ENCODE assay signal across 11 cellular contexts in the genomic region with DNA sequence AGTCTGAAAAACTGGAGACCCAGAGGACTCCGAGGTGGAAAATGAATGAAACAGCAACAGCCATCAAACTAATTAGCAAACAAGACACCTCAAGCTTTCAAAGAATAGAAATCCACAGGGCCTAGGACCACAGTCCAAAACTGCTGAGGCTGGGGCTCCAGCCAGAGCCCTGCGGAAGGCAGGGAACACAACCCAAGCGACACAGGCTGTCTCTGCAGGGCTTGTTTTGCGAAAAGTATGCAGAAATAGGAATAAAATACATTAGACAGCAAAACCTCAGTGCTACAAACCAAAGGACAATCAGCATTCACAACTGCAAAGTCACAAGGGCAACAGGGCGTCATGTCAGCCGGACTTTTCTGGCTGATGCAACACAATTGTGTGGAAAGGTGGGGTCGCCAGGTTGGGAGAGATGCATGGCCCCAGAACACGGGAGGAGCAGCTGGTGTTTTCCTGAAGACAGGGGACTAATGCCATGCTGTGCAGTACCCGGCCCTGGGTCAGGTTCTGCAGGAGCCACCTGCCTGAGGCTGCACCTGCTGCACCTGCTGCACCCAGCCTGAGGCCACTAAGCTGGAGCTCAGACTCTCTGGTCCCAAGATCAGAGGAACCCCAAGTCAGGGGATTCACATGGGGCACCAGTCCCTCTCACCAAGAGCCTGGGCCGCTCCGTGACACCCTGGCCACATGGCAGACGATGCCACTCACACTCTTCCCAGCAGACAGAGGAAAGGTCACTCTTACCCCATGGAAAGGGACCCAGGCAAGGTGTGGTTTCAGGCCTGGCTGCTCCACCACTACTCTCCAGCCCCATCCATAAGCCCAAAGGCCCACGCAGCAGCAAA.
DNase-seq lines count a peak whose midpoint lies in the region; ATAC-seq and TF ChIP-seq lines count a peak whose summit lies in the region.
"Had no signal": no experiment of that assay in that cellular context is flagged by ENCODE, and none has a peak within 500 bp of the region (broad histone marks: within the 10 kb centered on the region; RNA-seq: fewer than 3 reads in every experiment).

No MANE protein-coding gene starts in this region.

- H3K4me1 ChIP-seq in esophagus squamous epithelium (peaks cover 0 to 36% (median 17%) of the 10 kb centered on the region in 3 donors), neural progenitor cell (peaks cover 35% of the 10 kb centered on the region)
- H3K4me1 ChIP-seq: adrenal gland had no signal

- H3K36me3 Mint-ChIP-seq in neural progenitor cell (peaks cover 12% of the 10 kb centered on the region), T-cell (peaks cover 7% of the 10 kb centered on the region)
- H3K36me3 Mint-ChIP-seq in activated CD8-positive, alpha-beta memory T cell treated with anti-CD3 and anti-CD28 coated beads, Interleukin-2, amount 10 ng/mL, durations not matched to agents 7 days and 5 days, result peaks cover 1% of the 10 kb centered on the region

- DNase-seq in COLO668 (lab: John Stamatoyannopoulos, UW; ENCODE audit: unreplicated experiment), result peak; percentile 90
- peak; percentile 31 for DNase-seq in NCI-H345 treated with DMSO at 0.1 percent for 48 hours (lab: John Stamatoyannopoulos, UW; ENCODE audit: unreplicated experiment)
- DNase-seq in esophagus squamous epithelium (lab: John Stamatoyannopoulos, UW), result no peak
- DNase-seq in neural progenitor cell (ENCODE audit: low spot score), result no peak
- no peak for DNase-seq in T-cell
- no peak for DNase-seq in activated CD8-positive, alpha-beta memory T cell treated with anti-CD3 and anti-CD28 coated beads, Interleukin-2, amount 10 ng/mL, durations not matched to agents 7 days and 5 days
- DNase-seq: CD4-positive, CD25-positive, alpha-beta regulatory T cell; naive B cell had no signal

- POLR2A ChIA-PET in T-cell (lab: Charles Lee), result no interaction called here

- TF ChIP-seq CTCF in esophagus squamous epithelium (IDR thresholded peaks at IDR 0.05) (no peak), neural progenitor cell (IDR thresholded peaks at IDR 0.05) (no peak)

- H3K27me3 ChIP-seq in esophagus squamous epithelium, result no peaks in the 10 kb centered on the region
- H3K27me3 ChIP-seq in neural progenitor cell, result no peaks in the 10 kb centered on the region
- H3K27me3 ChIP-seq: adrenal gland had no signal

- peaks cover 7% of the 10 kb centered on the region for H4K20me1 ChIP-seq in neural progenitor cell (ENCODE audit: low read depth)

- H3K9me3 Mint-ChIP-seq in neural progenitor cell (no peaks in the 10 kb centered on the region), T-cell (no peaks in the 10 kb centered on the region)
- no peaks in the 10 kb centered on the region for H3K9me3 Mint-ChIP-seq in activated CD8-positive, alpha-beta memory T cell treated with anti-CD3 and anti-CD28 coated beads, Interleukin-2, amount 10 ng/mL, durations not matched to agents 7 days and 5 days (ENCODE audit: low read depth)
- H3K9me3 Mint-ChIP-seq: CD4-positive, CD25-positive, alpha-beta regulatory T cell; naive B cell had no signal

- H3K36me3 ChIP-seq in esophagus squamous epithelium (peaks cover 0 to 8% (median 0%) of the 10 kb centered on the region in 3 donors), neural progenitor cell (no peaks in the 10 kb centered on the region)
- H3K36me3 ChIP-seq: adrenal gland had no signal

- intact Hi-C loops in esophagus squamous epithelium (cut with DNase I), result no loop called here

- H3K27ac ChIP-seq in esophagus squamous epithelium (peak overlapping the region in 3 of 4 donors; percentile 50 to 81 (median 77)), neural progenitor cell (peak overlapping the region; percentile 60)

- H3K4me3 ChIP-seq in esophagus squamous epithelium (no peak overlapping the region), neural progenitor cell (no peak overlapping the region)
- H3K4me3 ChIP-seq: adrenal gland had no signal

- ATAC-seq in HG03045 (IDR thresholded peaks at IDR 0.05; ENCODE audit: unreplicated experiment) (no peak), T-cell (replicated peaks in 1 of 4) (no peak), GM19397 (IDR thresholded peaks at IDR 0.05; ENCODE audit: unreplicated experiment) (no peak)
- no peak for ATAC-seq in activated CD8-positive, alpha-beta memory T cell treated with anti-CD3 and anti-CD28 coated beads, Interleukin-2, amount 10 ng/mL, durations not matched to agents 7 days and 5 days

- CTCF ChIA-PET in T-cell (lab: Charles Lee), result no interaction called here
- CTCF ChIA-PET in activated CD8-positive, alpha-beta memory T cell treated with anti-CD3 and anti-CD28 coated beads, Interleukin-2, amount 10 ng/mL, durations not matched to agents 7 days and 5 days (lab: Charles Lee), result no interaction called here

- peaks cover 26% of the 10 kb centered on the region for H3F3A ChIP-seq in neural progenitor cell (ENCODE audit: low read depth)

- H3K79me2 ChIP-seq in neural progenitor cell (ENCODE audit: low read depth), result peaks cover 8% of the 10 kb centered on the region

- H3K9me3 ChIP-seq in esophagus squamous epithelium (no peaks in the 10 kb centered on the region), neural progenitor cell (ENCODE audit: low read depth) (no peaks in the 10 kb centered on the region)
- H3K9me3 ChIP-seq: adrenal gland had no signal

- TF ChIP-seq POLR2A in esophagus squamous epithelium (IDR thresholded peaks at IDR 0.05), result no peak

- H2AFZ ChIP-seq in neural progenitor cell (replicated peaks), result no peak overlapping the region

- H3K4me3 Mint-ChIP-seq in neural progenitor cell, result no peak overlapping the region
- H3K4me3 Mint-ChIP-seq in T-cell, result no peak overlapping the region
- no peak overlapping the region for H3K4me3 Mint-ChIP-seq in activated CD8-positive, alpha-beta memory T cell treated with anti-CD3 and anti-CD28 coated beads, Interleukin-2, amount 10 ng/mL, durations not matched to agents 7 days and 5 days
- H3K4me3 Mint-ChIP-seq: CD4-positive, CD25-positive, alpha-beta regulatory T cell had no signal

- no peak overlapping the region for H3K9ac ChIP-seq in neural progenitor cell

- H3K27ac Mint-ChIP-seq in neural progenitor cell (peak overlapping the region; percentile 92), T-cell (no peak overlapping the region)
- H3K27ac Mint-ChIP-seq in activated CD8-positive, alpha-beta memory T cell treated with anti-CD3 and anti-CD28 coated beads, Interleukin-2, amount 10 ng/mL, durations not matched to agents 7 days and 5 days, result no peak overlapping the region

- peaks cover 38% of the 10 kb centered on the region for H3K4me1 Mint-ChIP-seq in neural progenitor cell
- peaks cover 0 to 1% (median 0%) of the 10 kb centered on the region in 3 donors for H3K4me1 Mint-ChIP-seq in T-cell
- no peaks in the 10 kb centered on the region for H3K4me1 Mint-ChIP-seq in activated CD8-positive, alpha-beta memory T cell treated with anti-CD3 and anti-CD28 coated beads, Interleukin-2, amount 10 ng/mL, durations not matched to agents 7 days and 5 days

- H3K27me3 Mint-ChIP-seq in neural progenitor cell (ENCODE audit: insufficient read depth, low read depth), result peaks cover 2% of the 10 kb centered on the region
- no peaks in the 10 kb centered on the region for H3K27me3 Mint-ChIP-seq in T-cell
- no peaks in the 10 kb centered on the region for H3K27me3 Mint-ChIP-seq in activated CD8-positive, alpha-beta memory T cell treated with anti-CD3 and anti-CD28 coated beads, Interleukin-2, amount 10 ng/mL, durations not matched to agents 7 days and 5 days
- H3K27me3 Mint-ChIP-seq: CD4-positive, CD25-positive, alpha-beta regulatory T cell; naive B cell had no signal

- 84 to 85% methylated on average over 9 to 10 of the region's 13 CpGs for WGBS in esophagus squamous epithelium, 2 donors

- H3K4me2 ChIP-seq in neural progenitor cell, result peak overlapping the region; percentile 1

Comparison
In these comparisons a context has a peak if more than half of its experiments do, and no peak if none do; other contexts are left out.
1. DNase-seq: peak in COLO668 (single experiment) and NCI-H345 treated with DMSO at 0.1 percent for 48 hours (single experiment); none in esophagus squamous epithelium (single experiment), neural progenitor cell (single experiment), T-cell (0 of 34) and activated CD8-positive, alpha-beta memory T cell treated with anti-CD3 and anti-CD28 coated beads, Interleukin-2, amount 10 ng/mL, durations not matched to agents 7 days and 5 days (single experiment).